In the genomic region with DNA sequence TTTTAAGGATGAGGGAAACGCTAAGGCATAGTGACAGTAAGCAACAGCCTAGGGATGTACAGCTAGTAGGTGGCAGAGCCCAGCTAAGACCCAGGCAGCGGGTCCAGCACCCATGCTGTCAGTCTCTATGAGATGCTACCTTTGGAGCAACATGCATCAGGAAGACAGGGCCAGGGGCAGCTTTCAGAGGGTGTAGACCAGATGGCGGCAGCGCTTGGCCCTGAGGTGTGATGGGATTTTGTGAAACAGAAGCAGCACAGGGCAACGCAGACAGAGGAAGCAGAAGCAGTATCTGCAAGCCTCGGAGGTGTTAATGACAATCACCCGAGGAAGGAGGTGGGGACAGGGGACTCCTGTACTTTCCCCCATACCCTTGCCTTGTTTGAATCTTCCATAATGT, we compare ENCODE assay signal across 3 cellular contexts.
TF ChIP-seq lines count a peak whose summit lies in the region.

No MANE protein-coding gene starts in this region.

TF ChIP-seq in SK-N-SH, 30 proteins besides CTCF, POLR2A, EP300 and RAD21:
- TF ChIP-seq NRF1 (IDR thresholded peaks at IDR 0.05; ENCODE audit: low read depth, low read length) (no peak), EZH2phosphoT487 (IDR thresholded peaks at IDR 0.05; ENCODE audit: borderline replicate concordance, low read depth) (no peak), MEF2A (IDR thresholded peaks at IDR 0.05; ENCODE audit: borderline replicate concordance, low read depth) (no peak), FOSL2 (IDR thresholded peaks at IDR 0.05; ENCODE audit: borderline replicate concordance, low read depth) (no peak), TEAD4 (IDR thresholded peaks at IDR 0.05; ENCODE audit: borderline replicate concordance, insufficient read depth) (no peak), FOXM1 (IDR thresholded peaks at IDR 0.05; ENCODE audit: low read depth) (no peak), GABPA (IDR thresholded peaks at IDR 0.05; ENCODE audit: low read depth) (no peak), TCF12 (IDR thresholded peaks at IDR 0.05) (no peak)
- TF ChIP-seq, protein P1, sequence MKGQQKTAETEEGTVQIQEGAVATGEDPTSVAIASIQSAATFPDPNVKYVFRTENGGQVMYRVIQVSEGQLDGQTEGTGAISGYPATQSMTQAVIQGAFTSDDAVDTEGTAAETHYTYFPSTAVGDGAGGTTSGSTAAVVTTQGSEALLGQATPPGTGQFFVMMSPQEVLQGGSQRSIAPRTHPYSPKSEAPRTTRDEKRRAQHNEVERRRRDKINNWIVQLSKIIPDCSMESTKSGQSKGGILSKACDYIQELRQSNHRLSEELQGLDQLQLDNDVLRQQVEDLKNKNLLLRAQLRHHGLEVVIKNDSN (IDR thresholded peaks at IDR 0.05; ENCODE audit: borderline replicate concordance, low read depth): no peak
TF ChIP-seq in SK-N-SH: peak in this region for 0.

TF ChIP-seq in SK-N-SH treated with all-trans-retinoic acid at 6 μM for 48 hours, 23 proteins besides CTCF, POLR2A, EP300 and RAD21:
- TF ChIP-seq ZC3H10 (CRISPR knock-in tag; IDR thresholded peaks at IDR 0.05): no peak
- TF ChIP-seq ZFP3 (CRISPR knock-in tag; IDR thresholded peaks at IDR 0.05): no peak

TF ChIP-seq in K562, 482 proteins besides CTCF, POLR2A, EP300 and RAD21:
- no peak for TF ChIP-seq ZNF354B (CRISPR knock-in tag; IDR thresholded peaks at IDR 0.05)
- no peak for TF ChIP-seq DPF2 (IDR thresholded peaks at IDR 0.05)
- TF ChIP-seq, protein P2, sequence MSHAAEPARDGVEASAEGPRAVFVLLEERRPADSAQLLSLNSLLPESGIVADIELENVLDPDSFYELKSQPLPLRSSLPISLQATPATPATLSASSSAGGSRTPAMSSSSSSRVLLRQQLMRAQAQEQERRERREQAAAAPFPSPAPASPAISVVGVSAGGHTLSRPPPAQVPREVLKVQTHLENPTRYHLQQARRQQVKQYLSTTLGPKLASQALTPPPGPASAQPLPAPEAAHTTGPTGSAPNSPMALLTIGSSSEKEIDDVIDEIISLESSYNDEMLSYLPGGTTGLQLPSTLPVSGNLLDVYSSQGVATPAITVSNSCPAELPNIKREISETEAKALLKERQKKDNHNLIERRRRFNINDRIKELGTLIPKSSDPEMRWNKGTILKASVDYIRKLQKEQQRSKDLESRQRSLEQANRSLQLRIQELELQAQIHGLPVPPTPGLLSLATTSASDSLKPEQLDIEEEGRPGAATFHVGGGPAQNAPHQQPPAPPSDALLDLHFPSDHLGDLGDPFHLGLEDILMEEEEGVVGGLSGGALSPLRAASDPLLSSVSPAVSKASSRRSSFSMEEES (CRISPR knock-in tag; IDR thresholded peaks at IDR 0.05): no peak
- TF ChIP-seq, protein P3, sequence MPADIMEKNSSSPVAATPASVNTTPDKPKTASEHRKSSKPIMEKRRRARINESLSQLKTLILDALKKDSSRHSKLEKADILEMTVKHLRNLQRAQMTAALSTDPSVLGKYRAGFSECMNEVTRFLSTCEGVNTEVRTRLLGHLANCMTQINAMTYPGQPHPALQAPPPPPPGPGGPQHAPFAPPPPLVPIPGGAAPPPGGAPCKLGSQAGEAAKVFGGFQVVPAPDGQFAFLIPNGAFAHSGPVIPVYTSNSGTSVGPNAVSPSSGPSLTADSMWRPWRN (IDR thresholded peaks at IDR 0.05; ENCODE audit: low read depth): no peak
- no peak for TF ChIP-seq ZBTB1 (CRISPR knock-in tag; IDR thresholded peaks at IDR 0.05; ENCODE audit: borderline replicate concordance, low read depth)
- no peak for TF ChIP-seq SMARCB1 (IDR thresholded peaks at IDR 0.05; ENCODE audit: insufficient read length, low read depth)
- TF ChIP-seq ZBTB7A (IDR thresholded peaks at IDR 0.05; ENCODE audit: borderline replicate concordance, control insufficient read depth, low read depth, low read length): no peak
